1 cellular context compared by ENCODE assay signal in genomic region chr5:69444127-69444754, GRCh38.
A peak's percentile ranks its signal among the peaks of the same experiment; 100 is the strongest.
TF ChIP-seq lines count a peak whose summit lies in the region.

No MANE protein-coding gene starts in this region.

TF ChIP-seq in HepG2, 621 proteins besides CTCF, POLR2A, EP300 and RAD21 (continued from another document and continues in another):
- TF ChIP-seq TRIM22 (IDR thresholded peaks at IDR 0.05) (no peak), TBX2 (CRISPR knock-in tag; IDR thresholded peaks at IDR 0.05; ENCODE audit: borderline replicate concordance) (peak; percentile 36; the same call in 1 of the 2 replicates), TP53 (CRISPR knock-in tag; conservative IDR thresholded peaks at IDR 0.05) (no peak), ASH2L (IDR thresholded peaks at IDR 0.05; ENCODE audit: insufficient read length, low read depth, low read length) (peak; percentile 91), HHEX (CRISPR knock-in tag; IDR thresholded peaks at IDR 0.05) (0 out of 2 replicates have a peak, but pooled peaks have one; percentile 32), HMG20A (CRISPR knock-in tag; IDR thresholded peaks at IDR 0.05; ENCODE audit: borderline replicate concordance) (peak; percentile 89), ZNF784 (CRISPR knock-in tag; IDR thresholded peaks at IDR 0.05; ENCODE audit: borderline replicate concordance) (no peak), ZBTB7B (CRISPR knock-in tag; IDR thresholded peaks at IDR 0.05) (0 out of 2 replicates have a peak, but pooled peaks have one; percentile 21), MEF2D (CRISPR knock-in tag; IDR thresholded peaks at IDR 0.05) (no peak), EHMT2 (IDR thresholded peaks at IDR 0.05; ENCODE audit: borderline replicate concordance, low read depth, low read length) (peak; percentile 22; the same call in 1 of the 2 replicates), ZNF772 (CRISPR knock-in tag; IDR thresholded peaks at IDR 0.05) (no peak), ZNF3 (CRISPR knock-in tag; IDR thresholded peaks at IDR 0.05) (peak; percentile 97), MBNL3 (CRISPR knock-in tag; conservative IDR thresholded peaks at IDR 0.05) (no peak), THAP8 (CRISPR knock-in tag; IDR thresholded peaks at IDR 0.05; ENCODE audit: borderline replicate concordance) (no peak), ZNF552 (CRISPR knock-in tag; IDR thresholded peaks at IDR 0.05; ENCODE audit: borderline replicate concordance) (no peak), ZZZ3 (CRISPR knock-in tag; IDR thresholded peaks at IDR 0.05; ENCODE audit: borderline replicate concordance) (no peak), ZNF510 (CRISPR knock-in tag; IDR thresholded peaks at IDR 0.05; ENCODE audit: low read depth) (no peak), ZNF766 (CRISPR knock-in tag; IDR thresholded peaks at IDR 0.05; ENCODE audit: borderline replicate concordance) (no peak), U2AF1 (optimal IDR thresholded peaks at IDR 0.05; ENCODE audit: low read depth, low read length) (no peak), ZNF446 (CRISPR knock-in tag; IDR thresholded peaks at IDR 0.05) (no peak), TFAP4 (IDR thresholded peaks at IDR 0.05; ENCODE audit: borderline replicate concordance, low read depth) (peak; percentile 14; the same call in 1 of the 2 replicates), ZNF788 (CRISPR knock-in tag; IDR thresholded peaks at IDR 0.05; ENCODE audit: borderline replicate concordance) (no peak), ZNF749 (CRISPR knock-in tag; IDR thresholded peaks at IDR 0.05; ENCODE audit: borderline replicate concordance) (no peak), CENPX (CRISPR knock-in tag; IDR thresholded peaks at IDR 0.05) (no peak), E2F5 (CRISPR knock-in tag; conservative IDR thresholded peaks at IDR 0.05) (no peak), RBM22 (optimal IDR thresholded peaks at IDR 0.05; ENCODE audit: low read length) (no peak), PPARG (CRISPR knock-in tag; conservative IDR thresholded peaks at IDR 0.05) (no peak; the same call in 1 of the 2 replicates), ZFP37 (CRISPR knock-in tag; IDR thresholded peaks at IDR 0.05; ENCODE audit: borderline replicate concordance) (no peak), ZNF768 (CRISPR knock-in tag; IDR thresholded peaks at IDR 0.05) (no peak), TAF1 (CRISPR knock-in tag; IDR thresholded peaks at IDR 0.05) (no peak), ZNF260 (CRISPR knock-in tag; IDR thresholded peaks at IDR 0.05; ENCODE audit: borderline replicate concordance, low read depth) (no peak), HNRNPH1 (optimal IDR thresholded peaks at IDR 0.05; ENCODE audit: low read depth, low read length) (no peak), MAX (IDR thresholded peaks at IDR 0.05) (peak; percentile 35; the same call in 1 of the 2 replicates), HNF4G (IDR thresholded peaks at IDR 0.05; ENCODE audit: borderline replicate concordance, low read depth, low read length) (peak; percentile 74), HNF4G (CRISPR knock-in tag; IDR thresholded peaks at IDR 0.05; ENCODE audit: borderline replicate concordance, low read depth) (no peak), MYPOP (CRISPR knock-in tag; IDR thresholded peaks at IDR 0.05) (peak; percentile 36; the same call in 1 of the 2 replicates), KLF16 (CRISPR knock-in tag; IDR thresholded peaks at IDR 0.05) (no peak; a peak in 1 of 4 replicates), AKAP8 (CRISPR knock-in tag; IDR thresholded peaks at IDR 0.05) (no peak), ZNF660 (CRISPR knock-in tag; IDR thresholded peaks at IDR 0.05; ENCODE audit: borderline replicate concordance, low read depth) (no peak), FOXK2 (IDR thresholded peaks at IDR 0.05) (peak; percentile 50), ZNF605 (CRISPR knock-in tag; IDR thresholded peaks at IDR 0.05) (no peak), ZNF574 (CRISPR knock-in tag; IDR thresholded peaks at IDR 0.05) (no peak), TCF7 (IDR thresholded peaks at IDR 0.05; ENCODE audit: low read depth) (peak; percentile 80), ETV5 (CRISPR knock-in tag; IDR thresholded peaks at IDR 0.05; ENCODE audit: borderline replicate concordance) (peak; percentile 27; the same call in 1 of the 2 replicates), ZNF280D (CRISPR knock-in tag; IDR thresholded peaks at IDR 0.05) (no peak), ARNTL (CRISPR knock-in tag; IDR thresholded peaks at IDR 0.05) (no peak), SUZ12 (IDR thresholded peaks at IDR 0.05; ENCODE audit: low read depth, low read length) (no peak), ZNF367 (CRISPR knock-in tag; IDR thresholded peaks at IDR 0.05; ENCODE audit: borderline replicate concordance) (no peak), RXRA (CRISPR knock-in tag; IDR thresholded peaks at IDR 0.05) (peak; percentile 41; the same call in 1 of the 2 replicates), GPN1 (CRISPR knock-in tag; IDR thresholded peaks at IDR 0.05; ENCODE audit: borderline replicate concordance) (no peak), GTF3A (CRISPR knock-in tag; conservative IDR thresholded peaks at IDR 0.05) (no peak), ZKSCAN5 (CRISPR knock-in tag; IDR thresholded peaks at IDR 0.05) (no peak), ZFP36 (IDR thresholded peaks at IDR 0.05; ENCODE audit: borderline replicate concordance, low read depth, low read length, partially characterized antibody) (peak; percentile 15), ZNF691 (CRISPR knock-in tag; IDR thresholded peaks at IDR 0.05; ENCODE audit: borderline replicate concordance, low read depth) (no peak)
